1 cellular context compared by ENCODE assay signal in genomic region chr13:112849500-112849899, GRCh38.
TF ChIP-seq lines count a peak whose summit lies in the region.

No MANE protein-coding gene starts in this region.

TF ChIP-seq in HEK293, 187 proteins besides CTCF, POLR2A, EP300 and RAD21 (continued from another document):
- TF ChIP-seq ZNF610 (tag by site-specific recombination; IDR thresholded peaks at IDR 0.05; ENCODE audit: borderline replicate concordance) (0 out of 2 replicates have a peak, but pooled peaks have one; percentile 29), ZNF248 (tag by site-specific recombination; IDR thresholded peaks at IDR 0.05) (0 out of 2 replicates have a peak, but pooled peaks have one; percentile 52), ZNF24 (tag by site-specific recombination; IDR thresholded peaks at IDR 0.05) (peak; percentile 69; the same call in 1 of the 2 replicates), ZNF830 (tag by site-specific recombination; IDR thresholded peaks at IDR 0.05; ENCODE audit: low read depth) (peak; percentile 75), ZNF112 (tag by site-specific recombination; IDR thresholded peaks at IDR 0.05) (peak; percentile 46; the same call in 1 of the 2 replicates), FEZF1 (tag by site-specific recombination; IDR thresholded peaks at IDR 0.05) (peak; percentile 68; the same call in 1 of the 2 replicates), ZNF350 (tag by site-specific recombination; IDR thresholded peaks at IDR 0.05) (peak; percentile 85), ZEB2 (tag by site-specific recombination; IDR thresholded peaks at IDR 0.05) (peak; percentile 66), BCL6B (tag by site-specific recombination; IDR thresholded peaks at IDR 0.05) (peak; percentile 83), SP7 (tag by site-specific recombination; IDR thresholded peaks at IDR 0.05) (peak; percentile 75), ZNF600 (tag by site-specific recombination; IDR thresholded peaks at IDR 0.05) (peak; percentile 61), ZNF843 (tag by site-specific recombination; IDR thresholded peaks at IDR 0.05) (peak; percentile 64; the same call in 1 of the 2 replicates), ZBTB44 (tag by site-specific recombination; IDR thresholded peaks at IDR 0.05) (peak; percentile 92)
